ENCODE assay signal across 2 cellular contexts in genomic region chr1:56416385-56416972, GRCh38.
TF ChIP-seq lines count a peak whose summit lies in the region.

No MANE protein-coding gene starts in this region.

TF ChIP-seq in H1, 55 proteins besides CTCF, POLR2A, EP300 and RAD21 (continued from another document):
- TF ChIP-seq POU5F1 (IDR thresholded peaks at IDR 0.05; ENCODE audit: low read depth, low read length) (no peak), SP1 (IDR thresholded peaks at IDR 0.05; ENCODE audit: low read depth, low read length) (no peak), EGR1 (IDR thresholded peaks at IDR 0.05; ENCODE audit: borderline replicate concordance, low read depth, low read length) (no peak), MAFK (IDR thresholded peaks at IDR 0.05; ENCODE audit: low read depth, low read length) (no peak), BACH1 (IDR thresholded peaks at IDR 0.05; ENCODE audit: low read length) (no peak), SIRT6 (IDR thresholded peaks at IDR 0.05; ENCODE audit: low read length) (no peak), GTF2F1 (IDR thresholded peaks at IDR 0.05; ENCODE audit: borderline replicate concordance, low read depth, low read length) (no peak)

TF ChIP-seq in liver, 16 proteins besides CTCF, POLR2A, EP300 and RAD21 (continued from another document):
- TF ChIP-seq JUND (IDR thresholded peaks at IDR 0.05), result no peak
- peak; percentile 50 for TF ChIP-seq NR2F2 (IDR thresholded peaks at IDR 0.05)
- TF ChIP-seq FOXA1 (IDR thresholded peaks at IDR 0.05), result no peak
- TF ChIP-seq FOXA2 (IDR thresholded peaks at IDR 0.05), result no peak
- TF ChIP-seq MAX (IDR thresholded peaks at IDR 0.05), result no peak
- TF ChIP-seq RXRA (IDR thresholded peaks at IDR 0.05), result peak; percentile 22 to 42
- TF ChIP-seq TAF1 (conservative IDR thresholded peaks at IDR 0.05), result no peak
- TF ChIP-seq YY1 (IDR thresholded peaks at IDR 0.05), result no peak
- TF ChIP-seq, protein P1, sequence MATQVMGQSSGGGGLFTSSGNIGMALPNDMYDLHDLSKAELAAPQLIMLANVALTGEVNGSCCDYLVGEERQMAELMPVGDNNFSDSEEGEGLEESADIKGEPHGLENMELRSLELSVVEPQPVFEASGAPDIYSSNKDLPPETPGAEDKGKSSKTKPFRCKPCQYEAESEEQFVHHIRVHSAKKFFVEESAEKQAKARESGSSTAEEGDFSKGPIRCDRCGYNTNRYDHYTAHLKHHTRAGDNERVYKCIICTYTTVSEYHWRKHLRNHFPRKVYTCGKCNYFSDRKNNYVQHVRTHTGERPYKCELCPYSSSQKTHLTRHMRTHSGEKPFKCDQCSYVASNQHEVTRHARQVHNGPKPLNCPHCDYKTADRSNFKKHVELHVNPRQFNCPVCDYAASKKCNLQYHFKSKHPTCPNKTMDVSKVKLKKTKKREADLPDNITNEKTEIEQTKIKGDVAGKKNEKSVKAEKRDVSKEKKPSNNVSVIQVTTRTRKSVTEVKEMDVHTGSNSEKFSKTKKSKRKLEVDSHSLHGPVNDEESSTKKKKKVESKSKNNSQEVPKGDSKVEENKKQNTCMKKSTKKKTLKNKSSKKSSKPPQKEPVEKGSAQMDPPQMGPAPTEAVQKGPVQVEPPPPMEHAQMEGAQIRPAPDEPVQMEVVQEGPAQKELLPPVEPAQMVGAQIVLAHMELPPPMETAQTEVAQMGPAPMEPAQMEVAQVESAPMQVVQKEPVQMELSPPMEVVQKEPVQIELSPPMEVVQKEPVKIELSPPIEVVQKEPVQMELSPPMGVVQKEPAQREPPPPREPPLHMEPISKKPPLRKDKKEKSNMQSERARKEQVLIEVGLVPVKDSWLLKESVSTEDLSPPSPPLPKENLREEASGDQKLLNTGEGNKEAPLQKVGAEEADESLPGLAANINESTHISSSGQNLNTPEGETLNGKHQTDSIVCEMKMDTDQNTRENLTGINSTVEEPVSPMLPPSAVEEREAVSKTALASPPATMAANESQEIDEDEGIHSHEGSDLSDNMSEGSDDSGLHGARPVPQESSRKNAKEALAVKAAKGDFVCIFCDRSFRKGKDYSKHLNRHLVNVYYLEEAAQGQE (IDR thresholded peaks at IDR 0.05), result no peak
- TF ChIP-seq GABPA (IDR thresholded peaks at IDR 0.05 in 1 of 2, conservative IDR thresholded peaks at IDR 0.05 in 1 of 2), result no peak
- TF ChIP-seq ZBTB33 (IDR thresholded peaks at IDR 0.05), result no peak
